1 cellular context compared by ENCODE assay signal in genomic region chr10:78900715-78901430, GRCh38.
TF ChIP-seq lines count a peak whose summit lies in the region.

No MANE protein-coding gene starts in this region.

TF ChIP-seq in H1, 55 proteins besides CTCF, POLR2A, EP300 and RAD21 (continued from another document):
- no peak for TF ChIP-seq RFX5 (IDR thresholded peaks at IDR 0.05; ENCODE audit: borderline replicate concordance, low read depth, low read length)
- no peak for TF ChIP-seq CTBP2 (IDR thresholded peaks at IDR 0.05; ENCODE audit: borderline replicate concordance, insufficient read depth, insufficient read length, low read length)
- TF ChIP-seq TEAD4 (IDR thresholded peaks at IDR 0.05; ENCODE audit: low read depth, low read length), result no peak
- no peak for TF ChIP-seq SIRT6 (IDR thresholded peaks at IDR 0.05; ENCODE audit: low read length)
- TF ChIP-seq SIN3A (conservative IDR thresholded peaks at IDR 0.05 in 1 of 2, IDR thresholded peaks at IDR 0.05 in 1 of 2; ENCODE audit: low read depth in 1 of 2, low read length in 2 of 2), result no peak
- no peak for TF ChIP-seq GABPA (IDR thresholded peaks at IDR 0.05; ENCODE audit: borderline replicate concordance, insufficient read depth, low read length)
- no peak for TF ChIP-seq NANOG (IDR thresholded peaks at IDR 0.05; ENCODE audit: insufficient read depth, low read depth, low read length, poor library complexity, severe bottlenecking)
- TF ChIP-seq CHD2 (IDR thresholded peaks at IDR 0.05; ENCODE audit: low read length), result no peak
- no peak for TF ChIP-seq ATF3 (IDR thresholded peaks at IDR 0.05; ENCODE audit: insufficient read depth, low read depth, low read length)
